In the genomic region with DNA sequence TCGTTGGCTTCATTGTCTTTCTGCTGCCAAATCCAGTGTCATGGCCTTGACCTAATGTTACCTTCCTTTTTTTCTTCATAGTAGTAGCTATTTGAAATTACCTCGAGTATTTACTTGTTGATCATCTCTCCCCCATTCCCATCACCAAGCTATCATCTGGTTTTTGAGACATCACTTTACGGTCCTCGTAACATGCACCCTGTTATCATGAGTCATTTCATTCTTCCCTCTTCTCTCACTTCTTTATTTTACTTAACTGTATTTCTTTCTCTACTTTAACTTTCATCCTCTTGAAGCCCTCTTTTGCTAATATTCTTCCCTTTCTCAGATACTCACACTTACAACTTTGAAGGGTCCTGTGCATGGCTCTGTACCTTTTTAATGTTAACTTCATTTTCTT, we compare ENCODE assay signal across 18 cellular contexts. TPM values are rescaled to one million over a fixed set of nuclear protein-coding genes. Genes with fewer than 3 reads are reported as not detected.
DNase-seq lines count a peak whose midpoint lies in the region; ATAC-seq, FAIRE-seq and TF ChIP-seq lines count a peak whose summit lies in the region.
"Had no signal": no experiment of that assay in that cellular context is flagged by ENCODE, and none has a peak within 500 bp of the region (broad histone marks: within the 10 kb centered on the region; RNA-seq: fewer than 3 reads in every experiment).

No MANE protein-coding gene starts in this region.

- no peak overlapping the region for H3K4me3 Mint-ChIP-seq in activated CD4-positive, alpha-beta memory T cell treated with anti-CD3 and anti-CD28 coated beads, Interleukin-2, amount 10 ng/mL, durations not matched to agents 7 days and 5 days
- no peak overlapping the region for H3K4me3 Mint-ChIP-seq in activated CD4-positive, alpha-beta memory T cell treated with anti-CD3 and anti-CD28 coated beads for 36 hours
- H3K4me3 Mint-ChIP-seq: CD14-positive monocyte, HFFc6 had no signal

- no peak for DNase-seq in activated CD4-positive, alpha-beta memory T cell treated with anti-CD3 and anti-CD28 coated beads, Interleukin-2, amount 10 ng/mL, durations not matched to agents 7 days and 5 days
- DNase-seq in activated CD4-positive, alpha-beta memory T cell treated with anti-CD3 and anti-CD28 coated beads for 36 hours, result no peak
- no peak for DNase-seq in GM12891 (ENCODE audit: insufficient read length, low spot score)
- no peak for DNase-seq in SJCRH30
- DNase-seq in globus pallidus (ENCODE audit: low spot score), result no peak
- DNase-seq: Caco-2; HFFc6; Karpas-422; MM.1S; NCI-H1105 treated with DMSO at 0.1 percent for 48 hours; NCI-H69; NK-92 treated with Interleukin-12 subunit alpha and Interleukin-12 subunit beta, amount 100 ng/mL, for 24 hours; PC-3 had no signal

- H3K4me3 ChIP-seq in SJCRH30, result no peak overlapping the region
- H3K4me3 ChIP-seq: A549 had no signal

- TF ChIP-seq POLR2A in GM12891 (IDR thresholded peaks at IDR 0.05; ENCODE audit: low read depth, low read length), result no peak

- no peaks in the 10 kb centered on the region for H3K27me3 Mint-ChIP-seq in activated CD4-positive, alpha-beta memory T cell treated with anti-CD3 and anti-CD28 coated beads, Interleukin-2, amount 10 ng/mL, durations not matched to agents 7 days and 5 days
- H3K27me3 Mint-ChIP-seq in activated CD4-positive, alpha-beta memory T cell treated with anti-CD3 and anti-CD28 coated beads for 36 hours, result no peaks in the 10 kb centered on the region

- no peaks in the 10 kb centered on the region for H3K9me3 Mint-ChIP-seq in activated CD4-positive, alpha-beta memory T cell treated with anti-CD3 and anti-CD28 coated beads, Interleukin-2, amount 10 ng/mL, durations not matched to agents 7 days and 5 days
- H3K9me3 Mint-ChIP-seq in activated CD4-positive, alpha-beta memory T cell treated with anti-CD3 and anti-CD28 coated beads for 36 hours, result no peaks in the 10 kb centered on the region
- H3K9me3 Mint-ChIP-seq: CD14-positive monocyte, HFFc6 had no signal

- peak overlapping the region; percentile 34 for H3K27ac Mint-ChIP-seq in activated CD4-positive, alpha-beta memory T cell treated with anti-CD3 and anti-CD28 coated beads, Interleukin-2, amount 10 ng/mL, durations not matched to agents 7 days and 5 days
- no peak overlapping the region for H3K27ac Mint-ChIP-seq in activated CD4-positive, alpha-beta memory T cell treated with anti-CD3 and anti-CD28 coated beads for 36 hours
- H3K27ac Mint-ChIP-seq: HFFc6 had no signal

- H3K9me3 ChIP-seq in SJCRH30 (replicated peaks), result no peaks in the 10 kb centered on the region
- H3K9me3 ChIP-seq: A549, Caco-2 had no signal

- peaks cover 61% of the 10 kb centered on the region for H3K36me3 Mint-ChIP-seq in activated CD4-positive, alpha-beta memory T cell treated with anti-CD3 and anti-CD28 coated beads, Interleukin-2, amount 10 ng/mL, durations not matched to agents 7 days and 5 days (ENCODE audit: low read depth)
- H3K36me3 Mint-ChIP-seq in activated CD4-positive, alpha-beta memory T cell treated with anti-CD3 and anti-CD28 coated beads for 36 hours, result peaks cover 33% of the 10 kb centered on the region

- no peaks in the 10 kb centered on the region for H3K27me3 ChIP-seq in SJCRH30

- POLR2A ChIA-PET in activated CD4-positive, alpha-beta memory T cell treated with anti-CD3 and anti-CD28 coated beads, Interleukin-2, amount 10 ng/mL, durations not matched to agents 7 days and 5 days (lab: Charles Lee), result interaction anchor here (0.8 kb wide), 1 partner anchor 32 kb away, joined by 3 read pairs; the partner anchor contains the start of gene TPP2
- POLR2A ChIA-PET in activated CD4-positive, alpha-beta memory T cell treated with anti-CD3 and anti-CD28 coated beads for 36 hours (lab: Charles Lee), result no interaction called here

- FAIRE-seq in GM12891 (lab: Jason Lieb, UNC), result no peak
- FAIRE-seq in islet of Langerhans (lab: Jason Lieb, UNC), result peak; percentile 61
- FAIRE-seq: A549, H1 had no signal

- H3K36me3 ChIP-seq in SJCRH30, result peaks cover 60% of the 10 kb centered on the region

- no peak overlapping the region for H3K27ac ChIP-seq in SJCRH30
- H3K27ac ChIP-seq: A549 had no signal

- H3K4me1 ChIP-seq in SJCRH30, result no peaks in the 10 kb centered on the region
- H3K4me1 ChIP-seq: Caco-2 had no signal

- intact Hi-C loops in activated CD4-positive, alpha-beta memory T cell treated with anti-CD3 and anti-CD28 coated beads for 36 hours (cut with micrococcal nuclease), result no loop called here

- H3K4me1 Mint-ChIP-seq in activated CD4-positive, alpha-beta memory T cell treated with anti-CD3 and anti-CD28 coated beads, Interleukin-2, amount 10 ng/mL, durations not matched to agents 7 days and 5 days, result no peaks in the 10 kb centered on the region
- no peaks in the 10 kb centered on the region for H3K4me1 Mint-ChIP-seq in activated CD4-positive, alpha-beta memory T cell treated with anti-CD3 and anti-CD28 coated beads for 36 hours (ENCODE audit: low read depth)
- H3K4me1 Mint-ChIP-seq: CD14-positive monocyte had no signal

- ATAC-seq in HG02610 (IDR thresholded peaks at IDR 0.05; ENCODE audit: unreplicated experiment), result peak; percentile 53
- ATAC-seq: A549, PC-3 had no signal

- CTCF ChIA-PET in activated CD4-positive, alpha-beta memory T cell treated with anti-CD3 and anti-CD28 coated beads, Interleukin-2, amount 10 ng/mL, durations not matched to agents 7 days and 5 days (lab: Charles Lee), result no interaction called here
- CTCF ChIA-PET in activated CD4-positive, alpha-beta memory T cell treated with anti-CD3 and anti-CD28 coated beads for 36 hours (lab: Charles Lee), result no interaction called here

TF ChIP-seq in GM12891, 5 proteins besides CTCF, POLR2A, EP300 and RAD21:
- TF ChIP-seq SPI1 (IDR thresholded peaks at IDR 0.05; ENCODE audit: low read depth, low read length) (peak; percentile 74), TAF1 (IDR thresholded peaks at IDR 0.05; ENCODE audit: low read depth, low read length) (no peak)

RNA-seq across cellular contexts. Expression of gene TPP2, which starts 31.8 kb away (rescaled TPM):
- total RNA-seq in activated CD4-positive, alpha-beta memory T cell treated with anti-CD3 and anti-CD28 coated beads, Interleukin-2, amount 10 ng/mL, durations not matched to agents 7 days and 5 days, result 10 to 100 TPM; 86.2 to 96.8 TPM
- 10 to 100 TPM; 64.7 to 65.6 TPM for total RNA-seq in activated CD4-positive, alpha-beta memory T cell treated with anti-CD3 and anti-CD28 coated beads for 36 hours
- polyA plus RNA-seq in GM12891 (2012; ENCODE audit: low read depth, missing spikeins), result 33.3 TPM
- total RNA-seq in SJCRH30 (2014; rRNA removed; shearing (Covaris generic)), result 70.6 and 84.6 TPM in 2 replicates
